25 cellular contexts compared by ENCODE assay signal in genomic region chr16:5467552-5467951, GRCh38.
"Had no signal": no experiment of that assay in that cellular context is flagged by ENCODE, and none has a peak within 500 bp of the region (broad histone marks: within the 10 kb centered on the region; RNA-seq: fewer than 3 reads in every experiment).

No MANE protein-coding gene starts in this region.

- H3K79me2 ChIP-seq: hepatocyte had no signal

- H3K4me2 ChIP-seq: hepatocyte had no signal

- H3K4me1 ChIP-seq: colonic mucosa, esophagus muscularis mucosa, esophagus squamous epithelium, foreskin keratinocyte, gastrocnemius medialis, gastroesophageal sphincter, heart left ventricle, heart right ventricle had no signal

- H2AFZ ChIP-seq: hepatocyte had no signal

- H3K9me3 ChIP-seq: colonic mucosa, esophagus squamous epithelium, gastrocnemius medialis had no signal

- H3K4me3 ChIP-seq: colonic mucosa, coronary artery, dorsolateral prefrontal cortex, esophagus muscularis mucosa, esophagus squamous epithelium, gastrocnemius medialis, gastroesophageal sphincter, heart left ventricle, heart right ventricle, hepatocyte had no signal

- ATAC-seq: effector memory CD8-positive, alpha-beta T cell; esophagus mucosa; foreskin keratinocyte; gastrocnemius medialis; gastroesophageal sphincter; heart left ventricle; heart right ventricle had no signal

- H3K27me3 ChIP-seq: colonic mucosa, foreskin keratinocyte, gastrocnemius medialis had no signal

- H3K36me3 ChIP-seq: colonic mucosa, esophagus muscularis mucosa, esophagus squamous epithelium, gastrocnemius medialis, gastroesophageal sphincter, heart left ventricle, heart right ventricle had no signal

- DNase-seq: colonic mucosa; cortex of kidney; dermis blood vessel endothelial cell; dorsolateral prefrontal cortex; effector CD4-positive, alpha-beta T cell; effector CD8-positive, alpha-beta T cell; effector memory CD4-positive, alpha-beta T cell; effector memory CD8-positive, alpha-beta T cell; endodermal cell; erythroblast; esophagus squamous epithelium; foreskin fibroblast; foreskin keratinocyte; foreskin melanocyte; gastrocnemius medialis; glutamatergic neuron; head of caudate nucleus; heart left ventricle; heart right ventricle had no signal

- H3K27ac ChIP-seq: colonic mucosa, coronary artery, dorsolateral prefrontal cortex, epithelial cell of prostate, esophagus muscularis mucosa, esophagus squamous epithelium, foreskin keratinocyte, gastrocnemius medialis, gastroesophageal sphincter, heart left ventricle, heart right ventricle, hepatocyte had no signal
